1 cellular context compared by ENCODE assay signal in the genomic region with DNA sequence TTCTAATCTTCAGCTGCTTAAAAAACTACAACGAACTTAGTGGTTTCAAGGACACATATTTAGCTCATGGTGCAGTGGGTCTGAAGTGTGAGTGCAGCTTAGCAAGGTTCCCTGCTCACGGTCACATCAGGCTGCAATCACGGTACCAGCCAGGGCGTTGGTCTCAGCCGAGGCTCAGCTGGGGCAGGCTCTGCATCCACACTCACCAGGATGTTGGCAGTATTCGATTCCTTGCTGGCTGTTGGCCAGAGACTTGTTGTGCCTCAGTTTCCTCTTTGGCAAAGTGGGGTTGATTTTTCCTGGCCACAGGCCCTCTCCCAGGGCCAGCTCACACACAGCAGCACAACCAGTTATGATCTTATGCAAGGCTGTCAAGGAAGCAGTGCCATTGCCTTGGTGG.
TF ChIP-seq lines count a peak whose summit lies in the region.

No MANE protein-coding gene starts in this region.

TF ChIP-seq in H1, 55 proteins besides CTCF, POLR2A, EP300 and RAD21:
- TF ChIP-seq SP4 (IDR thresholded peaks at IDR 0.05; ENCODE audit: low read length) (no peak), SP2 (IDR thresholded peaks at IDR 0.05; ENCODE audit: low read length) (no peak), JUN (IDR thresholded peaks at IDR 0.05; ENCODE audit: low read depth, low read length) (no peak), PHF8 (conservative IDR thresholded peaks at IDR 0.05; ENCODE audit: low read depth, low read length) (no peak), CEBPB (IDR thresholded peaks at IDR 0.05; ENCODE audit: low read depth, low read length) (no peak), GTF2F1 (IDR thresholded peaks at IDR 0.05; ENCODE audit: borderline replicate concordance, low read depth, low read length) (no peak), EGR1 (IDR thresholded peaks at IDR 0.05; ENCODE audit: borderline replicate concordance, low read depth, low read length) (no peak)
- TF ChIP-seq, protein P1, sequence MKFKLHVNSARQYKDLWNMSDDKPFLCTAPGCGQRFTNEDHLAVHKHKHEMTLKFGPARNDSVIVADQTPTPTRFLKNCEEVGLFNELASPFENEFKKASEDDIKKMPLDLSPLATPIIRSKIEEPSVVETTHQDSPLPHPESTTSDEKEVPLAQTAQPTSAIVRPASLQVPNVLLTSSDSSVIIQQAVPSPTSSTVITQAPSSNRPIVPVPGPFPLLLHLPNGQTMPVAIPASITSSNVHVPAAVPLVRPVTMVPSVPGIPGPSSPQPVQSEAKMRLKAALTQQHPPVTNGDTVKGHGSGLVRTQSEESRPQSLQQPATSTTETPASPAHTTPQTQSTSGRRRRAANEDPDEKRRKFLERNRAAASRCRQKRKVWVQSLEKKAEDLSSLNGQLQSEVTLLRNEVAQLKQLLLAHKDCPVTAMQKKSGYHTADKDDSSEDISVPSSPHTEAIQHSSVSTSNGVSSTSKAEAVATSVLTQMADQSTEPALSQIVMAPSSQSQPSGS (IDR thresholded peaks at IDR 0.05; ENCODE audit: low read length), result no peak
